12 cellular contexts compared by ENCODE assay signal in genomic region chr17:5506307-5506706, GRCh38. TPM values are rescaled to one million over a fixed set of nuclear protein-coding genes. Genes with fewer than 3 reads are reported as not detected.
DNase-seq lines count a peak whose midpoint lies in the region; TF ChIP-seq lines count a peak whose summit lies in the region.
"Had no signal": no experiment of that assay in that cellular context is flagged by ENCODE, and none has a peak within 500 bp of the region (broad histone marks: within the 10 kb centered on the region; RNA-seq: fewer than 3 reads in every experiment).

No MANE protein-coding gene starts in this region.

- H4K12ac ChIP-seq in trophoblast cell (ENCODE audit: low read depth, low read length) = no peak overlapping the region

- TF ChIP-seq CTCF in LNCAP (IDR thresholded peaks at IDR 0.05) (peak; percentile 50), mammary epithelial cell (conservative IDR thresholded peaks at IDR 0.05 in 1 of 2, IDR thresholded peaks at IDR 0.05 in 1 of 2; ENCODE audit: extremely low read depth in 1 of 2, insufficient read depth in 1 of 2, low read depth in 1 of 2, low read length in 2 of 2) (peak; percentile 15 to 35), esophagus muscularis mucosa (IDR thresholded peaks at IDR 0.05) (no peak)

- no peak overlapping the region for H3K14ac ChIP-seq in trophoblast cell (ENCODE audit: low read length)

- 77% methylated on average over 4 of the region's 5 CpGs for WGBS in mammary epithelial cell (ENCODE audit: low coverage, missing lambda C conversion rate)
- no CpG with 5 or more reads among the region's 5 CpGs for WGBS in trophoblast cell (ENCODE audit: extremely low coverage, insufficient coverage, insufficient read length)
- WGBS in esophagus muscularis mucosa = 93% methylated on average over 5 of the region's 5 CpGs

- no peak overlapping the region for H2BK5ac ChIP-seq in trophoblast cell (ENCODE audit: low read depth, low read length, poor library complexity)

- H3K4me3 ChIP-seq in mammary epithelial cell (replicated peaks in 1 of 3; ENCODE audit: insufficient read depth in 1 of 3, low read depth in 2 of 3, low read length in 3 of 3) = no peak overlapping the region
- H3K4me3 ChIP-seq in trophoblast cell (ENCODE audit: low read depth, low read length) = no peak overlapping the region
- no peak overlapping the region for H3K4me3 ChIP-seq in esophagus muscularis mucosa
- H3K4me3 ChIP-seq: BLaER1 treated with 17β-estradiol and CSF1 and Interleukin-3, amounts not matched to agents 10 nM and 100 nM; GM23248 had no signal

- TF ChIP-seq POLR2A in esophagus muscularis mucosa (IDR thresholded peaks at IDR 0.05; ENCODE audit: low read depth) = no peak

- H2AK5ac ChIP-seq in trophoblast cell (ENCODE audit: low read length) = no peak overlapping the region

- no peaks in the 10 kb centered on the region for H4K20me1 ChIP-seq in mammary epithelial cell (ENCODE audit: insufficient read depth, low read length)

- no peak overlapping the region for H2BK120ac ChIP-seq in trophoblast cell (ENCODE audit: insufficient read depth, low read length, poor library complexity)

- dilution Hi-C loops in mammary epithelial cell (cut with HindIII; ENCODE audit: low sequenced_read_pairs) = no loop called here

- H3K27me3 ChIP-seq in mammary epithelial cell (ENCODE audit: insufficient read depth, low read length) (no peaks in the 10 kb centered on the region), trophoblast cell (ENCODE audit: insufficient read depth, low read length) (no peaks in the 10 kb centered on the region), esophagus muscularis mucosa (no peaks in the 10 kb centered on the region)
- H3K27me3 ChIP-seq: BLaER1 treated with 17β-estradiol and CSF1 and Interleukin-3, amounts not matched to agents 10 nM and 100 nM had no signal

- no peak for TF ChIP-seq EP300 in esophagus muscularis mucosa (IDR thresholded peaks at IDR 0.05)

- H3K79me1 ChIP-seq in trophoblast cell (ENCODE audit: low read length) = no peaks in the 10 kb centered on the region

- no peak overlapping the region for H3K23ac ChIP-seq in trophoblast cell (ENCODE audit: low read length)

- no peak overlapping the region for H3K4me2 ChIP-seq in mammary epithelial cell (ENCODE audit: insufficient read depth, low read depth, low read length)
- no peak overlapping the region for H3K4me2 ChIP-seq in trophoblast cell (ENCODE audit: low read length)
- H3K4me2 ChIP-seq: BLaER1 treated with 17β-estradiol and CSF1 and Interleukin-3, amounts not matched to agents 10 nM and 100 nM had no signal

- H2AFZ ChIP-seq in mammary epithelial cell (ENCODE audit: low read depth, low read length) (no peak overlapping the region), trophoblast cell (ENCODE audit: insufficient read depth, low read length, poor library complexity) (no peak overlapping the region)
- H2AFZ ChIP-seq: GM23248 had no signal

- no peak overlapping the region for H2BK12ac ChIP-seq in trophoblast cell (ENCODE audit: low read length)

- H3K9ac ChIP-seq in mammary epithelial cell (ENCODE audit: insufficient read depth, low read length) (no peak overlapping the region), trophoblast cell (ENCODE audit: low read length) (no peak overlapping the region)
- H3K9ac ChIP-seq: BLaER1 treated with 17β-estradiol and CSF1 and Interleukin-3, amounts not matched to agents 10 nM and 100 nM; GM23248 had no signal

- no peak overlapping the region for H3K27ac ChIP-seq in mammary epithelial cell (ENCODE audit: insufficient read depth, low read depth, low read length)
- no peak overlapping the region for H3K27ac ChIP-seq in trophoblast cell (ENCODE audit: low read depth, low read length)
- H3K27ac ChIP-seq in esophagus muscularis mucosa (replicated peaks in 1 of 4) = no peak overlapping the region
- H3K27ac ChIP-seq: BLaER1 treated with 17β-estradiol and CSF1 and Interleukin-3, amounts not matched to agents 10 nM and 100 nM; GM23248 had no signal

- H4K8ac ChIP-seq in trophoblast cell (ENCODE audit: low read depth, low read length) = no peak overlapping the region

- no peaks in the 10 kb centered on the region for H3K79me2 ChIP-seq in mammary epithelial cell (ENCODE audit: insufficient read depth, low read length)
- H3K79me2 ChIP-seq in trophoblast cell (ENCODE audit: control insufficient read depth, insufficient read depth, low read length, poor library complexity) = no peaks in the 10 kb centered on the region

- H3K4ac ChIP-seq in trophoblast cell (ENCODE audit: low read depth, low read length) = no peak overlapping the region

- DNase-seq in DMS53 (lab: John Stamatoyannopoulos, UW) = peak; percentile 41
- no peak for DNase-seq in DMS53 treated with DMSO at 0.1 percent for 48 hours (lab: John Stamatoyannopoulos, UW; ENCODE audit: unreplicated experiment)
- DNase-seq in mammary epithelial cell = no peak
- DNase-seq in trophoblast cell = peak; percentile 20 to 56
- DNase-seq in Ammon's horn (ENCODE audit: low spot score) = no peak
- DNase-seq in esophagus muscularis mucosa (ENCODE audit: extremely low spot score) = no peak
- DNase-seq: 8988T; AML-193; CD4-positive, alpha-beta memory T cell; GM23248 had no signal

- H3K9me3 ChIP-seq in mammary epithelial cell (replicated peaks; ENCODE audit: insufficient read depth, low read length) = no peaks in the 10 kb centered on the region
- H3K9me3 ChIP-seq in trophoblast cell (ENCODE audit: insufficient read depth, low read depth, low read length) = no peaks in the 10 kb centered on the region
- H3K9me3 ChIP-seq in esophagus muscularis mucosa = no peaks in the 10 kb centered on the region
- H3K9me3 ChIP-seq: BLaER1 treated with 17β-estradiol and CSF1 and Interleukin-3, amounts not matched to agents 10 nM and 100 nM had no signal

- in situ Hi-C loops in mammary epithelial cell (cut with MboI; ENCODE audit: low sequenced_read_pairs in 2 of 2) = loop anchor here in 1 of 2 donors (5.0 kb wide), 1 partner anchor 76 kb away; the partner anchor contains the start of gene NLRP1

- H3K18ac ChIP-seq in trophoblast cell (ENCODE audit: low read length) = no peak overlapping the region

- no peak overlapping the region for H4K91ac ChIP-seq in trophoblast cell (ENCODE audit: low read depth, low read length)

- H3K36me3 ChIP-seq in mammary epithelial cell (ENCODE audit: insufficient read depth, low read length) (no peaks in the 10 kb centered on the region), trophoblast cell (ENCODE audit: control insufficient read depth in 1 of 2, insufficient read depth in 2 of 2, low read length in 2 of 2) (no peaks in the 10 kb centered on the region), esophagus muscularis mucosa (peaks cover 0 to 14% (median 0%) of the 10 kb centered on the region in 4 donors)

- intact Hi-C loops in mammary epithelial cell (cut with micrococcal nuclease) = no loop called here
- intact Hi-C loops in esophagus muscularis mucosa (cut with DNase I) = no loop called here

- no TSS peak for BruUV-seq in mammary epithelial cell (replicated peaks; lab: Mats Ljungman, UMichigan)

- H3K4me1 ChIP-seq in mammary epithelial cell (ENCODE audit: insufficient read depth, low read length) = peaks cover 7% of the 10 kb centered on the region
- H3K4me1 ChIP-seq in trophoblast cell (ENCODE audit: control insufficient read depth in 1 of 2, insufficient read depth in 2 of 2, low read length in 2 of 2) = no peaks in the 10 kb centered on the region
- peaks cover 0 to 2% (median 1%) of the 10 kb centered on the region in 4 donors for H3K4me1 ChIP-seq in esophagus muscularis mucosa

- CTCF ChIA-PET in mammary epithelial cell (lab: Charles Lee; ENCODE audit: low non-redundant PET) = no interaction called here

RNA-seq across cellular contexts. Expression of gene MIS12, which starts 19.9 kb away (rescaled TPM):
- total RNA-seq in mammary epithelial cell (10 to 100 TPM in 1 of 2 donors, 1 to 10 TPM in 1; 9.7 to 17.5 TPM), esophagus muscularis mucosa (10 to 100 TPM in 3 of 4 donors, 1 to 10 TPM in 1; 8.8 to 18.9 (median 14.6) TPM)
- 9.4 TPM for polyA plus RNA-seq in mammary epithelial cell
- 2.4 TPM for polyA minus RNA-seq in mammary epithelial cell
- polyA plus RNA-seq in trophoblast cell (2013) = 21.3 and 22.0 TPM in 2 replicates

RNA-seq across cellular contexts. Expression of gene DERL2, which starts 20.3 kb away (rescaled TPM):
- total RNA-seq in mammary epithelial cell (10 to 100 TPM; 25.8 to 64.5 TPM), esophagus muscularis mucosa (10 to 100 TPM; 17.4 to 32.4 (median 23.3) TPM)
- polyA plus RNA-seq in mammary epithelial cell = 49.1 TPM
- polyA minus RNA-seq in mammary epithelial cell = 21.6 TPM
- polyA plus RNA-seq in trophoblast cell (2013) = 47.9 and 48.2 TPM in 2 replicates

RNA-seq across cellular contexts. Expression of gene DHX33, which starts 37.5 kb away (rescaled TPM):
- total RNA-seq in mammary epithelial cell (10 to 100 TPM; 17.8 to 30.5 TPM), esophagus muscularis mucosa (10 to 100 TPM in 1 of 4 donors, 1 to 10 TPM in 3; 9.1 to 10.9 (median 9.7) TPM)
- 22.1 TPM for polyA plus RNA-seq in mammary epithelial cell
- 31.1 TPM for polyA minus RNA-seq in mammary epithelial cell
- polyA plus RNA-seq in trophoblast cell (2013) = 9.5 and 10.1 TPM in 2 replicates

Comparison
In these comparisons a context has a peak if more than half of its experiments do, and no peak if none do; other contexts are left out.
1. DNase-seq: peak in DMS53 (single experiment) and trophoblast cell (2 of 2); none in DMS53 treated with DMSO at 0.1 percent for 48 hours (single experiment), mammary epithelial cell (single experiment), Ammon's horn (single experiment) and esophagus muscularis mucosa (single experiment).
2. CTCF ChIP-seq: peak in LNCAP (single experiment) and mammary epithelial cell (2 of 2); none in esophagus muscularis mucosa (0 of 3).